ENCODE assay signal across 9 cellular contexts in the genomic region with DNA sequence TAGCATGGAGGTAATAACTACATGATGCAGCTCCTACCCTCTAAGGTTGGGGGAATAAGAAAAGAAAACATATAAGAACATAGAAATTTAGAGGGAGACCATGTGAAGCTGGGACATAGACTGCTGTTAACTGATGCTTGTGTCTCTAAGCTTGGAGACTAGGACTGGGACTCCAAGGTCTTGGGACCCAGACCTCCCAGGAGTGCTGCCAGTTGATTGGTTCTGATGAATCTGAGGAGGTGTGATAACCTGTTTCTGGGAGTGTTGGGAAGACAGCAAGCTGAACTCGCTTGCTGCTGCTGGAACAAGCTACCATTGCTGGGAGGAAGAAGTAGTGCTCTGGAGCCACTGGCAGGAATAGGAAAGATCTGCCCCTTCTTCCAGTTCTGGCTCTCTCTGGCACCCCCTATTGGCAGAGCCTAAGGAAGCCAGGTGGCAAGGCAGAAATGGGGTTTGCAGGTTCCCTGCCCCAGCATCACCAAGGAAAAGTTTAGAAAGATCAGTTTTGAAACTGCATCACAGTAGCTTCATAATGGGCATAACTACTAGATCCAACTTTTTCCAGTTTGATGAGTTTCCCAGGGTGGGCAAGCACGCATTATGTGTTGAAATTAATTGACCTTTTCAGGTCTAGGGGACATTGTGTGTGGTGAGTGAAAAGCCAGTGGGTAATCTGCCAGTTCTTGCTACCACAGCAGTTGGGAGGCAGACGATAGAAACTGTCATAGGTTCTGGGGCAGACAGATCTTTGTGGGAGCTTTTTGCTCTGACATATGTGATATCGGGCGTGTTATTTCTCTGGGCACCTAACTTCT.
DNase-seq lines count a peak whose midpoint lies in the region; ATAC-seq and TF ChIP-seq lines count a peak whose summit lies in the region.
"Had no signal": no experiment of that assay in that cellular context is flagged by ENCODE, and none has a peak within 500 bp of the region (broad histone marks: within the 10 kb centered on the region; RNA-seq: fewer than 3 reads in every experiment).

No MANE protein-coding gene starts in this region.

- in situ Hi-C loops in brain microvascular endothelial cell (cut with HindIII; ENCODE audit: low pct_ligation_motif_present, low sequenced_read_pairs) = no loop called here

- no peak overlapping the region for H3K4me2 ChIP-seq in OCI-LY7 (ENCODE audit: low read length)

- H3K4me1 ChIP-seq in OCI-LY7 (ENCODE audit: insufficient read depth, low read length, poor library complexity, severe bottlenecking) = no peaks in the 10 kb centered on the region

- no peaks in the 10 kb centered on the region for H3K36me3 Mint-ChIP-seq in nephron progenitor cell (ENCODE audit: low read depth)
- H3K36me3 Mint-ChIP-seq in T-helper 2 cell treated with Interferon-gamma antibody and Interleukin-4, amounts not matched to agents 5 μg/mL and 100 μg/mL, for 36 hours (ENCODE audit: low read depth) = peaks cover 2% of the 10 kb centered on the region

- H3K4me1 Mint-ChIP-seq in nephron progenitor cell = peaks cover 37% of the 10 kb centered on the region
- peaks cover 5% of the 10 kb centered on the region for H3K4me1 Mint-ChIP-seq in T-helper 2 cell treated with Interferon-gamma antibody and Interleukin-4, amounts not matched to agents 5 μg/mL and 100 μg/mL, for 36 hours (ENCODE audit: low read depth)

- no peaks in the 10 kb centered on the region for H3K79me2 ChIP-seq in OCI-LY7 (ENCODE audit: insufficient read depth, low read depth, low read length)

- ATAC-seq in GM18868 (IDR thresholded peaks at IDR 0.05; ENCODE audit: unreplicated experiment) (peak; percentile 41), HG03175 (IDR thresholded peaks at IDR 0.05; ENCODE audit: unreplicated experiment) (no peak)

- DNase-seq in AG09309 (ENCODE audit: low read depth) (no peak), OCI-LY7 (ENCODE audit: low spot score) (peak; percentile 30), brain microvascular endothelial cell (no peak), nephron progenitor cell (peak; percentile 24), NCI-H1092 treated with DMSO at 0.1 percent for 48 hours (lab: John Stamatoyannopoulos, UW) (no peak)
- no peak for DNase-seq in T-helper 2 cell treated with Interferon-gamma antibody and Interleukin-4, amounts not matched to agents 5 μg/mL and 100 μg/mL, for 36 hours (ENCODE audit: low spot score)

- H4K20me1 ChIP-seq in OCI-LY7 (ENCODE audit: insufficient read depth, low read length) = peaks cover 19% of the 10 kb centered on the region; the same call in 1 of the 2 replicates

- BruUV-seq in OCI-LY7 (replicated peaks; lab: Mats Ljungman, UMichigan) = no TSS peak

- H3K4me3 ChIP-seq in AG09309 (ENCODE audit: control insufficient read depth, low read depth, low read length) = no peak overlapping the region
- no peak overlapping the region for H3K4me3 ChIP-seq in OCI-LY7 (ENCODE audit: low read depth, low read length, poor library complexity, severe bottlenecking)
- no peak overlapping the region for H3K4me3 ChIP-seq in brain microvascular endothelial cell (ENCODE audit: low read depth, low read length)

- H3K27me3 ChIP-seq in brain microvascular endothelial cell (replicated peaks) = no peaks in the 10 kb centered on the region

- H3K27me3 Mint-ChIP-seq in nephron progenitor cell (ENCODE audit: low read depth, poor library complexity) = no peaks in the 10 kb centered on the region
- H3K27me3 Mint-ChIP-seq in T-helper 2 cell treated with Interferon-gamma antibody and Interleukin-4, amounts not matched to agents 5 μg/mL and 100 μg/mL, for 36 hours (ENCODE audit: low read depth) = no peaks in the 10 kb centered on the region
- H3K27me3 Mint-ChIP-seq: brain had no signal

- no peaks in the 10 kb centered on the region for H3K9me3 ChIP-seq in OCI-LY7 (ENCODE audit: low read length)

- POLR2A ChIA-PET in OCI-LY7 (lab: Charles Lee) = interaction anchor here (0.8 to 1.6 kb wide), 5 partner anchors 10 to 63 kb away, joined by 3 to 4 read pairs (median 3); no protein-coding TSS in a partner anchor

- H3K27ac ChIP-seq in OCI-LY7 (ENCODE audit: low read depth, low read length, poor library complexity, severe bottlenecking) = no peak overlapping the region
- no peak overlapping the region for H3K27ac ChIP-seq in brain microvascular endothelial cell

- intact Hi-C loops in OCI-LY7 (cut with micrococcal nuclease; ENCODE audit: unreplicated experiment) = no loop called here

- H3K4me3 Mint-ChIP-seq in nephron progenitor cell = no peak overlapping the region
- no peak overlapping the region for H3K4me3 Mint-ChIP-seq in T-helper 2 cell treated with Interferon-gamma antibody and Interleukin-4, amounts not matched to agents 5 μg/mL and 100 μg/mL, for 36 hours
- H3K4me3 Mint-ChIP-seq: brain had no signal

- no peaks in the 10 kb centered on the region for H3K9me2 ChIP-seq in OCI-LY7 (ENCODE audit: insufficient read depth, low read length)

- no peak overlapping the region for H2AFZ ChIP-seq in OCI-LY7 (ENCODE audit: low read length)

- CTCF ChIA-PET in OCI-LY7 (lab: Charles Lee; ENCODE audit: unreplicated experiment) = interaction anchor here (0.6 to 1.5 kb wide), 2 partner anchors 11 to 15 kb away, joined by 3 read pairs; no protein-coding TSS in a partner anchor

- H3K36me3 ChIP-seq in OCI-LY7 (ENCODE audit: insufficient read depth, low read length) (no peaks in the 10 kb centered on the region), brain microvascular endothelial cell (replicated peaks) (no peaks in the 10 kb centered on the region)

- TF ChIP-seq CTCF in AG09309 (IDR thresholded peaks at IDR 0.05; ENCODE audit: control insufficient read depth, insufficient read depth, low read depth, low read length, missing control alignments) (peak; percentile 51), OCI-LY7 (conservative IDR thresholded peaks at IDR 0.05; ENCODE audit: low read length) (peak; percentile 81), brain microvascular endothelial cell (IDR thresholded peaks at IDR 0.05; ENCODE audit: low read depth, low read length, missing control alignments) (peak; percentile 82), nephron progenitor cell (IDR thresholded peaks at IDR 0.05) (peak; percentile 33)

- H3K27ac Mint-ChIP-seq in nephron progenitor cell = peak overlapping the region; percentile 70
- no peak overlapping the region for H3K27ac Mint-ChIP-seq in T-helper 2 cell treated with Interferon-gamma antibody and Interleukin-4, amounts not matched to agents 5 μg/mL and 100 μg/mL, for 36 hours
- H3K27ac Mint-ChIP-seq: brain had no signal

- no peaks in the 10 kb centered on the region for H3K9me3 Mint-ChIP-seq in nephron progenitor cell
- H3K9me3 Mint-ChIP-seq in T-helper 2 cell treated with Interferon-gamma antibody and Interleukin-4, amounts not matched to agents 5 μg/mL and 100 μg/mL, for 36 hours = no peaks in the 10 kb centered on the region
- H3K9me3 Mint-ChIP-seq: brain had no signal

Comparison
In these comparisons a context has a peak if more than half of its experiments do, and no peak if none do; other contexts are left out.
1. DNase-seq: peak in OCI-LY7 (single experiment) and nephron progenitor cell (single experiment); none in AG09309 (single experiment), brain microvascular endothelial cell (single experiment), T-helper 2 cell treated with Interferon-gamma antibody and Interleukin-4, amounts not matched to agents 5 μg/mL and 100 μg/mL, for 36 hours (single experiment) and NCI-H1092 treated with DMSO at 0.1 percent for 48 hours (single experiment).
2. Peak in every context shown above with its lines, with median percentiles within 50 percentile points of each other: CTCF ChIP-seq.